In the genomic region with DNA sequence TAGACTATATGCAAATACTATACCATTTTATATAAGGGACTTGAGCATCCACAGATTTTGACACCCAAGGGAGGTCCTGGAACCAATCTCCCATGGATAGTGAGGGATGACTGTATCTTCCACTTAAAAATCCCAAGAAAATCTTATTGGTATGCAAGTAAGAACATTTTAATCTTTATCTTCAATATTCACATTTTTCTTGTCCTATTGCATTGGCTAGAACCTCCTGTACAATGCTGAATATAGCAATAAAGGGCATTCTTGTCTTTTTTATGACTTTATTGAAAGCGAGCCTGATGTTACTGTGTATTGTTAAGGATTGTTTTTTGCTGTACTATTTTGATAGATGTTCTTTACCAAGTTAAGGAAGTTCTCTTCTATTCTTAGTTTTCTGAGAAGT, we compare ENCODE assay signal across 27 cellular contexts.
"Had no signal": no experiment of that assay in that cellular context is flagged by ENCODE, and none has a peak within 500 bp of the region (broad histone marks: within the 10 kb centered on the region; RNA-seq: fewer than 3 reads in every experiment).

No MANE protein-coding gene starts in this region.

- H3K36me3 ChIP-seq: stomach, suprapubic skin, thoracic aorta, thyroid gland, tibial artery, tibial nerve, transverse colon, upper lobe of left lung, upper lobe of right lung, uterus, vagina had no signal

- H3K4me1 ChIP-seq: stomach, suprapubic skin, testis, thyroid gland, tibial nerve, transverse colon, upper lobe of left lung, upper lobe of right lung, uterus, vagina had no signal

- H3K4me3 ChIP-seq: stomach, suprapubic skin, testis, thoracic aorta, thyroid gland, tibial artery, tibial nerve, transverse colon, upper lobe of left lung, upper lobe of right lung, uterus, vagina had no signal

- H3K9me3 ChIP-seq: testis, thyroid gland had no signal

- ATAC-seq: stimulated activated effector memory CD8-positive, alpha-beta T cell treated with anti-CD3 and anti-CD28 coated beads, Interleukin-12 subunit alpha, Interleukin-12 subunit beta, amount 100 ng/mL, for 72 hours; stimulated activated memory B cell treated with anti-CD40 and anti-IgM and Interleukin-4, amounts not matched to agents 10 μg/mL and 1 μg/mL and 100 μg/mL, for 72 hours; stimulated activated naive B cell treated with anti-CD40 and anti-IgM and Interleukin-4, amounts not matched to agents 10 μg/mL and 1 μg/mL and 100 μg/mL, for 72 hours; stimulated activated naive CD8-positive, alpha-beta T cell treated with anti-CD3 and anti-CD28 coated beads, Interleukin-15, amount 100 ng/mL, for 72 hours; stimulated activated naive CD8-positive, alpha-beta T cell treated with anti-CD3 and anti-CD28 coated beads, Interleukin-15, Interleukin-2, amounts not matched to agents 100 U/mL and 50 U/mL, for 24 hours; upper lobe of right lung had no signal

- H3K27me3 ChIP-seq: stomach, suprapubic skin, testis, thyroid gland, tibial artery, tibial nerve, transverse colon, upper lobe of left lung, upper lobe of right lung, uterus, vagina had no signal

- FAIRE-seq: urothelium cell line had no signal

- DNase-seq: stimulated activated CD4-positive, alpha-beta T cell treated with anti-CD3 and anti-CD28 coated beads, Interleukin-2, amount 100 ng/mL, for 48 hours; stimulated activated CD4-positive, alpha-beta T cell treated with anti-CD3 and anti-CD28 coated beads, Interleukin-4, amount 100 ng/mL, for 1 hour; stimulated activated CD4-positive, alpha-beta T cell treated with anti-CD3 and anti-CD28 coated beads, Interleukin-4, amount 100 ng/mL, for 24 hours; stimulated activated CD4-positive, alpha-beta T cell treated with anti-CD3 and anti-CD28 coated beads, Interleukin-4, amount 100 ng/mL, for 4 hours; stimulated activated CD8-positive, alpha-beta memory T cell treated with anti-CD3 and anti-CD28 coated beads, Interleukin-4, amount 100 ng/mL, for 48 hours; stimulated activated naive B cell treated with anti-CD40 and anti-IgM and Interleukin-4, amounts not matched to agents 10 μg/mL and 1 μg/mL and 100 μg/mL, for 72 hours; stimulated activated naive CD4-positive, alpha-beta T cell; stimulated activated naive CD4-positive, alpha-beta T cell treated with Interleukin-2 at 50 U/mL for 16 hours; stimulated activated naive CD8-positive, alpha-beta T cell treated with anti-CD3 and anti-CD28 coated beads, Interleukin-15, amount 100 ng/mL, for 72 hours; stimulated activated naive CD8-positive, alpha-beta T cell treated with anti-CD3 and anti-CD28 coated beads, Interleukin-15, Interleukin-2, amounts not matched to agents 100 U/mL and 50 U/mL, for 24 hours; stomach; substantia nigra; testis; thyroid gland; tibial artery; transverse colon; trophoblast cell; upper lobe of left lung; upper lobe of right lung; uterus had no signal

- H3K27ac ChIP-seq: stomach, suprapubic skin, testis, thoracic aorta, thyroid gland, tibial artery, tibial nerve, transverse colon, upper lobe of left lung, upper lobe of right lung, uterus, vagina had no signal
